In genomic region chr2:16649353-16650286, GRCh38 we compare ENCODE assay signal across 13 cellular contexts. TPM values are rescaled to one million over a fixed set of nuclear protein-coding genes. Genes with fewer than 3 reads are reported as not detected.
DNase-seq lines count a peak whose midpoint lies in the region; ATAC-seq and TF ChIP-seq lines count a peak whose summit lies in the region.
"Had no signal": no experiment of that assay in that cellular context is flagged by ENCODE, and none has a peak within 500 bp of the region (broad histone marks: within the 10 kb centered on the region; RNA-seq: fewer than 3 reads in every experiment).

No MANE protein-coding gene starts in this region.

- H3K9me3 ChIP-seq in Caco-2, result no peaks in the 10 kb centered on the region
- H3K9me3 ChIP-seq: BE2C had no signal

- H3K4me1 Mint-ChIP-seq in HFFc6 (ENCODE audit: low read depth) (no peaks in the 10 kb centered on the region; the same call in 1 of the 2 replicates), nephron progenitor cell (peaks cover 55% of the 10 kb centered on the region), Caco-2 (ENCODE audit: low read depth, unreplicated experiment) (peaks cover 6% of the 10 kb centered on the region)
- peaks cover 35% of the 10 kb centered on the region for H3K4me1 Mint-ChIP-seq in central memory CD8-positive, alpha-beta T cell

- BruUV-seq in Caco-2 (replicated peaks; lab: Mats Ljungman, UMichigan), result no TSS peak

- H3K27me3 ChIP-seq in ACC112 (ENCODE audit: insufficient read depth, low read length), result no peaks in the 10 kb centered on the region
- no peaks in the 10 kb centered on the region for H3K27me3 ChIP-seq in Caco-2 (replicated peaks; ENCODE audit: control insufficient read depth, insufficient read depth, low read length)
- H3K27me3 ChIP-seq: BE2C, neural progenitor cell had no signal

- H3K4me1 ChIP-seq in ACC112 (ENCODE audit: control insufficient read depth, insufficient read depth, low read length, unreplicated experiment) (peaks cover 37% of the 10 kb centered on the region), Caco-2 (0 out of 2 replicates have a peak, but pooled peaks cover 4% of the 10 kb centered on the region)
- H3K4me1 ChIP-seq: BE2C had no signal

- H2AFZ ChIP-seq in ACC112 (ENCODE audit: low read length, unreplicated experiment), result peak overlapping the region; percentile 97
- H2AFZ ChIP-seq: neural progenitor cell had no signal

- H3K27ac ChIP-seq in ACC112 (ENCODE audit: low read depth, low read length), result peak overlapping the region; percentile 88
- H3K27ac ChIP-seq: neural progenitor cell, WERI-Rb-1 had no signal

- H3K27me3 Mint-ChIP-seq in HFFc6 (ENCODE audit: insufficient read depth) (no peaks in the 10 kb centered on the region), nephron progenitor cell (ENCODE audit: low read depth, poor library complexity) (peaks cover 4% of the 10 kb centered on the region), Caco-2 (ENCODE audit: insufficient read depth, unreplicated experiment) (no peaks in the 10 kb centered on the region)
- H3K27me3 Mint-ChIP-seq in central memory CD8-positive, alpha-beta T cell, result no peaks in the 10 kb centered on the region

- H3K4me3 Mint-ChIP-seq in HFFc6, result peak overlapping the region; percentile 85; the same call in 1 of the 2 replicates
- H3K4me3 Mint-ChIP-seq in central memory CD8-positive, alpha-beta T cell, result peak overlapping the region; percentile 51
- H3K4me3 Mint-ChIP-seq in nephron progenitor cell, result peak overlapping the region; percentile 37
- H3K4me3 Mint-ChIP-seq in Caco-2 (ENCODE audit: unreplicated experiment), result no peak overlapping the region
- H3K4me3 Mint-ChIP-seq: neural progenitor cell had no signal

- intact Hi-C loops in Caco-2 (cut with micrococcal nuclease; ENCODE audit: unreplicated experiment), result no loop called here

- H3K27ac Mint-ChIP-seq in HFFc6 (no peak overlapping the region), nephron progenitor cell (no peak overlapping the region), Caco-2 (ENCODE audit: unreplicated experiment) (no peak overlapping the region)
- H3K27ac Mint-ChIP-seq in central memory CD8-positive, alpha-beta T cell (ENCODE audit: low read depth), result peak overlapping the region; percentile 15
- H3K27ac Mint-ChIP-seq: neural progenitor cell had no signal

- DNase-seq in HFFc6 (no peak), nephron progenitor cell (no peak), DMS53 treated with DMSO at 0.1 percent for 48 hours (lab: John Stamatoyannopoulos, UW; ENCODE audit: unreplicated experiment) (no peak), Caco-2 (no peak), foreskin melanocyte (no peak), AG08395 (ENCODE audit: low spot score) (no peak)
- DNase-seq in central memory CD8-positive, alpha-beta T cell (ENCODE audit: low spot score in 2 of 2), result no peak
- DNase-seq: BE2C; effector CD4-positive, alpha-beta T cell; NCI-H2171; WERI-Rb-1 had no signal

- peaks cover 17% of the 10 kb centered on the region for H3K9me3 Mint-ChIP-seq in HFFc6
- no peaks in the 10 kb centered on the region for H3K9me3 Mint-ChIP-seq in central memory CD8-positive, alpha-beta T cell
- H3K9me3 Mint-ChIP-seq in nephron progenitor cell, result no peaks in the 10 kb centered on the region
- H3K9me3 Mint-ChIP-seq in Caco-2 (ENCODE audit: unreplicated experiment), result no peaks in the 10 kb centered on the region
- H3K9me3 Mint-ChIP-seq: neural progenitor cell had no signal

- CTCF ChIA-PET in Caco-2 (lab: Charles Lee), result no interaction called here

- H3K36me3 ChIP-seq in ACC112 (ENCODE audit: insufficient read depth, low read length), result no peaks in the 10 kb centered on the region
- H3K36me3 ChIP-seq in Caco-2 (ENCODE audit: control insufficient read depth, insufficient read depth, low read length), result no peaks in the 10 kb centered on the region
- H3K36me3 ChIP-seq: BE2C, neural progenitor cell, WERI-Rb-1 had no signal

- H3K79me2 ChIP-seq in ACC112 (ENCODE audit: control insufficient read depth, insufficient read depth, low read length, unreplicated experiment), result no peaks in the 10 kb centered on the region

- ATAC-seq in central memory CD8-positive, alpha-beta T cell (replicated peaks; ENCODE audit: extremely low read depth, poor library complexity, severe bottlenecking), result no peak

- TF ChIP-seq CTCF in HFFc6 (IDR thresholded peaks at IDR 0.05) (no peak), nephron progenitor cell (IDR thresholded peaks at IDR 0.05) (no peak), Caco-2 (IDR thresholded peaks at IDR 0.05; ENCODE audit: insufficient read depth in 1 of 2, low read depth in 1 of 2, low read length in 1 of 2, severe bottlenecking in 1 of 2, unreplicated experiment in 1 of 2) (no peak)

- POLR2A ChIA-PET in Caco-2 (lab: Charles Lee), result no interaction called here

- H3K4me3 ChIP-seq in ACC112 (ENCODE audit: low read depth, low read length) (peak overlapping the region; percentile 74), Caco-2 (ENCODE audit: low read depth, low read length) (no peak overlapping the region)
- H3K4me3 ChIP-seq: neural progenitor cell had no signal

- 0 out of 2 replicates have a peak, but pooled peaks cover 6% of the 10 kb centered on the region for H3K36me3 Mint-ChIP-seq in HFFc6 (ENCODE audit: low read depth)
- peaks cover 4% of the 10 kb centered on the region for H3K36me3 Mint-ChIP-seq in central memory CD8-positive, alpha-beta T cell (ENCODE audit: insufficient read depth)
- H3K36me3 Mint-ChIP-seq in nephron progenitor cell (ENCODE audit: low read depth), result no peaks in the 10 kb centered on the region
- no peaks in the 10 kb centered on the region for H3K36me3 Mint-ChIP-seq in Caco-2 (ENCODE audit: insufficient read depth, unreplicated experiment)
- H3K36me3 Mint-ChIP-seq: neural progenitor cell had no signal

RNA-seq across cellular contexts. Expression of gene CYRIA, which starts 16.0 kb away (rescaled TPM):
- total RNA-seq in HFFc6 (2021; fragmentation: NEBNext Ultra II Directional; extraction: Animal tissue kit (Norgen Biotek cat#: 25700)), result not detected
- total RNA-seq in Caco-2 (2022), result 0.20 and 0.26 TPM in 2 replicates
